ENCODE assay signal across 1 cellular context in the genomic region with DNA sequence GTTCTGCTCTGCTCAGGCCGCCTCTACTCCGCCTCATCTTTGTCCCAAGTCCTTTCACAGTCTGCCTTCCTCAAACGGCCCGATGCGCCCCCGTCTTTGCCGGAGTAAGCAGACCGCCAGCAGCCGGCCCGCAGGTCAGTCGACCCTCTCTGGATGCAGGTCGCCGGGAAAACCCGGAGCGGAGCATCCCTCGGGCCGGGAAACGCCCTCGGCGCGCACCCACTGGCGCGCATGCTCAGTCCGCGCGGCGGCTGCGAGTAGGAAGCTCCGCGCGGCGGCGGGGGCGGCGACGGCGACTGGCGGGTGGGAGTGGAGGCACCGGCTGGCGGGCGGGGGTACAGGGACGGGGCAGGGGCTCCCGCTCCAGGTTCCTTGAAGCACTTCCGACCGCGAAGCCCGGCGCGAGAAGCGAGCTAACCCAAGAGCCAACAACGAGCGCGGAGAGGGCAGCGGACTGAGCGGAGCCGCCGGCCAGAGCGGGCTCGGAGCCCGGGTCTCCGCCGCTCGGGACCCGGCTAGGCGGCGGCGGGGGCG.
TF ChIP-seq lines count a peak whose summit lies in the region.

Gene LRRC1 (plus strand): TSS at position 286 of the 534 bp plus-strand sequence. CDS start 252 bp downstream, outside the sequence.

TF ChIP-seq in HepG2, 621 proteins besides CTCF, POLR2A, EP300 and RAD21 (continued from another document and continues in another):
- TF ChIP-seq ZNF704 (CRISPR knock-in tag; IDR thresholded peaks at IDR 0.05; ENCODE audit: borderline replicate concordance) (peak; percentile 48; the same call in 1 of the 2 replicates), SP140L (CRISPR knock-in tag; IDR thresholded peaks at IDR 0.05; ENCODE audit: borderline replicate concordance) (no peak), TBX2 (CRISPR knock-in tag; IDR thresholded peaks at IDR 0.05; ENCODE audit: borderline replicate concordance) (peak; percentile 76; the same call in 1 of the 2 replicates), RFX1 (IDR thresholded peaks at IDR 0.05) (no peak), ZNF737 (CRISPR knock-in tag; IDR thresholded peaks at IDR 0.05; ENCODE audit: borderline replicate concordance) (no peak), IKZF1 (IDR thresholded peaks at IDR 0.05) (no peak), PLRG1 (conservative IDR thresholded peaks at IDR 0.05) (no peak), ZNF547 (CRISPR knock-in tag; IDR thresholded peaks at IDR 0.05) (no peak), ZNF232 (CRISPR knock-in tag; IDR thresholded peaks at IDR 0.05; ENCODE audit: borderline replicate concordance) (no peak), SRSF1 (optimal IDR thresholded peaks at IDR 0.05; ENCODE audit: low read depth, low read length) (no peak), KAT8 (CRISPR knock-in tag; IDR thresholded peaks at IDR 0.05) (peak; percentile 88; the same call in 1 of the 2 replicates), ZNF563 (CRISPR knock-in tag; IDR thresholded peaks at IDR 0.05) (peak; percentile 86), ZFP36L2 (CRISPR knock-in tag; IDR thresholded peaks at IDR 0.05) (no peak), HDAC2 (CRISPR knock-in tag; IDR thresholded peaks at IDR 0.05) (peak; percentile 68; the same call in 1 of the 2 replicates), CBX1 (IDR thresholded peaks at IDR 0.05; ENCODE audit: low read depth) (peak; percentile 24), ZBTB42 (CRISPR knock-in tag; IDR thresholded peaks at IDR 0.05) (peak; percentile 90), SP1 (IDR thresholded peaks at IDR 0.05) (no peak), SP1 (CRISPR knock-in tag; IDR thresholded peaks at IDR 0.05) (peak; percentile 66), KLF13 (CRISPR knock-in tag; IDR thresholded peaks at IDR 0.05) (no peak), ZKSCAN5 (CRISPR knock-in tag; IDR thresholded peaks at IDR 0.05) (0 out of 2 replicates have a peak, but pooled peaks have one; percentile 5), TOE1 (CRISPR knock-in tag; IDR thresholded peaks at IDR 0.05) (no peak), ZBTB46 (CRISPR knock-in tag; IDR thresholded peaks at IDR 0.05; ENCODE audit: borderline replicate concordance) (no peak), ZNF430 (CRISPR knock-in tag; IDR thresholded peaks at IDR 0.05) (peak; percentile 86; the same call in 1 of the 2 replicates), NR1H2 (CRISPR knock-in tag; IDR thresholded peaks at IDR 0.05; ENCODE audit: borderline replicate concordance, low read depth) (no peak), MAZ (IDR thresholded peaks at IDR 0.05; ENCODE audit: borderline replicate concordance, low read depth, low read length) (peak; percentile 86), MAZ (CRISPR knock-in tag; IDR thresholded peaks at IDR 0.05; ENCODE audit: low read depth) (peak; percentile 78; the same call in 1 of the 2 replicates), MXD1 (CRISPR knock-in tag; IDR thresholded peaks at IDR 0.05) (peak; percentile 81), ZFP36L1 (CRISPR knock-in tag; IDR thresholded peaks at IDR 0.05) (no peak), HMGXB4 (CRISPR knock-in tag; IDR thresholded peaks at IDR 0.05; ENCODE audit: borderline replicate concordance in 1 of 2, low read depth in 1 of 2) (peak; percentile 74 to 85; a peak in 3 of 4 replicates), GATA4 (IDR thresholded peaks at IDR 0.05; ENCODE audit: borderline replicate concordance, low read depth) (peak; percentile 64; the same call in 1 of the 2 replicates), ZNF776 (CRISPR knock-in tag; IDR thresholded peaks at IDR 0.05) (peak; percentile 86), ZNF724P (CRISPR knock-in tag; IDR thresholded peaks at IDR 0.05; ENCODE audit: borderline replicate concordance) (peak; percentile 81; the same call in 1 of the 2 replicates), ZNF329 (CRISPR knock-in tag; IDR thresholded peaks at IDR 0.05; ENCODE audit: low read depth) (peak; percentile 8; the same call in 1 of the 2 replicates), FOXC1 (CRISPR knock-in tag; IDR thresholded peaks at IDR 0.05; ENCODE audit: borderline replicate concordance) (peak; percentile 55; the same call in 1 of the 2 replicates), ZNF143 (CRISPR knock-in tag; IDR thresholded peaks at IDR 0.05) (0 out of 2 replicates have a peak, but pooled peaks have one; percentile 53), MNT (IDR thresholded peaks at IDR 0.05) (no peak), PRMT3 (CRISPR knock-in tag; IDR thresholded peaks at IDR 0.05; ENCODE audit: borderline replicate concordance, low read depth) (peak; percentile 43; the same call in 1 of the 2 replicates), ZNF343 (CRISPR knock-in tag; IDR thresholded peaks at IDR 0.05) (no peak), FLYWCH1 (CRISPR knock-in tag; IDR thresholded peaks at IDR 0.05) (no peak; the same call in 1 of the 2 replicates), CC2D1A (CRISPR knock-in tag; IDR thresholded peaks at IDR 0.05) (no peak; the same call in 1 of the 2 replicates), ZNF138 (CRISPR knock-in tag; IDR thresholded peaks at IDR 0.05; ENCODE audit: low read depth) (peak; percentile 90; the same call in 1 of the 2 replicates), CHD4 (IDR thresholded peaks at IDR 0.05; ENCODE audit: borderline replicate concordance, low read length) (no peak), ZNF569 (CRISPR knock-in tag; IDR thresholded peaks at IDR 0.05; ENCODE audit: borderline replicate concordance) (0 out of 2 replicates have a peak, but pooled peaks have one; percentile 48), FOXA1 (IDR thresholded peaks at IDR 0.05) (no peak), FOXA1 (CRISPR knock-in tag; IDR thresholded peaks at IDR 0.05) (no peak; the same call in 1 of the 2 replicates), HBP1 (CRISPR knock-in tag; IDR thresholded peaks at IDR 0.05; ENCODE audit: low read depth) (peak; percentile 28; the same call in 1 of the 2 replicates), MYNN (CRISPR knock-in tag; IDR thresholded peaks at IDR 0.05; ENCODE audit: low read depth) (no peak), SRF (IDR thresholded peaks at IDR 0.05; ENCODE audit: low read depth, low read length) (no peak), NR2F6 (IDR thresholded peaks at IDR 0.05) (0 out of 2 replicates have a peak, but pooled peaks have one; percentile 50), NR2F6 (CRISPR knock-in tag; IDR thresholded peaks at IDR 0.05) (peak; percentile 58), EED (CRISPR knock-in tag; IDR thresholded peaks at IDR 0.05) (no peak), ZNF780A (CRISPR knock-in tag; IDR thresholded peaks at IDR 0.05) (0 out of 2 replicates have a peak, but pooled peaks have one; percentile 76)
- TF ChIP-seq, protein P1, sequence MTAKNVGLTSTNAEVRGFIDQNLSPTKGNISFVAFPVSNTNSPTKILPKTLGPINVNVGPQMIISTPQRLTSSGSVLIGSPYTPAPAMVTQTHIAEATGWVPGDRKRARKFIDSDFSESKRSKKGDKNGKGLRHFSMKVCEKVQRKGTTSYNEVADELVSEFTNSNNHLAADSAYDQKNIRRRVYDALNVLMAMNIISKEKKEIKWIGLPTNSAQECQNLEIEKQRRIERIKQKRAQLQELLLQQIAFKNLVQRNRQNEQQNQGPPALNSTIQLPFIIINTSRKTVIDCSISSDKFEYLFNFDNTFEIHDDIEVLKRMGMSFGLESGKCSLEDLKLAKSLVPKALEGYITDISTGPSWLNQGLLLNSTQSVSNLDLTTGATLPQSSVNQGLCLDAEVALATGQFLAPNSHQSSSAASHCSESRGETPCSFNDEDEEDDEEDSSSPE (CRISPR knock-in tag; IDR thresholded peaks at IDR 0.05), result peak; percentile 91
- TF ChIP-seq, protein P2, sequence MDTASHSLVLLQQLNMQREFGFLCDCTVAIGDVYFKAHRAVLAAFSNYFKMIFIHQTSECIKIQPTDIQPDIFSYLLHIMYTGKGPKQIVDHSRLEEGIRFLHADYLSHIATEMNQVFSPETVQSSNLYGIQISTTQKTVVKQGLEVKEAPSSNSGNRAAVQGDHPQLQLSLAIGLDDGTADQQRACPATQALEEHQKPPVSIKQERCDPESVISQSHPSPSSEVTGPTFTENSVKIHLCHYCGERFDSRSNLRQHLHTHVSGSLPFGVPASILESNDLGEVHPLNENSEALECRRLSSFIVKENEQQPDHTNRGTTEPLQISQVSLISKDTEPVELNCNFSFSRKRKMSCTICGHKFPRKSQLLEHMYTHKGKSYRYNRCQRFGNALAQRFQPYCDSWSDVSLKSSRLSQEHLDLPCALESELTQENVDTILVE (CRISPR knock-in tag; IDR thresholded peaks at IDR 0.05), result peak; percentile 27; the same call in 1 of the 2 replicates
- TF ChIP-seq, protein P3, sequence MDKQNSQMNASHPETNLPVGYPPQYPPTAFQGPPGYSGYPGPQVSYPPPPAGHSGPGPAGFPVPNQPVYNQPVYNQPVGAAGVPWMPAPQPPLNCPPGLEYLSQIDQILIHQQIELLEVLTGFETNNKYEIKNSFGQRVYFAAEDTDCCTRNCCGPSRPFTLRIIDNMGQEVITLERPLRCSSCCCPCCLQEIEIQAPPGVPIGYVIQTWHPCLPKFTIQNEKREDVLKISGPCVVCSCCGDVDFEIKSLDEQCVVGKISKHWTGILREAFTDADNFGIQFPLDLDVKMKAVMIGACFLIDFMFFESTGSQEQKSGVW (CRISPR knock-in tag; IDR thresholded peaks at IDR 0.05; ENCODE audit: borderline replicate concordance), result no peak
- TF ChIP-seq, protein P4, sequence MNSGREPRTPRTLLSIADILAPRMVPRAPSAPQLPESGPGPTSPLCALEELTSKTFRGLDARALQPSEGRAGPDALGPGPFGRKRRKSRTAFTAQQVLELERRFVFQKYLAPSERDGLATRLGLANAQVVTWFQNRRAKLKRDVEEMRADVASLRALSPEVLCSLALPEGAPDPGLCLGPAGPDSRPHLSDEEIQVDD (CRISPR knock-in tag; IDR thresholded peaks at IDR 0.05; ENCODE audit: borderline replicate concordance), result no peak
